In the genomic region with DNA sequence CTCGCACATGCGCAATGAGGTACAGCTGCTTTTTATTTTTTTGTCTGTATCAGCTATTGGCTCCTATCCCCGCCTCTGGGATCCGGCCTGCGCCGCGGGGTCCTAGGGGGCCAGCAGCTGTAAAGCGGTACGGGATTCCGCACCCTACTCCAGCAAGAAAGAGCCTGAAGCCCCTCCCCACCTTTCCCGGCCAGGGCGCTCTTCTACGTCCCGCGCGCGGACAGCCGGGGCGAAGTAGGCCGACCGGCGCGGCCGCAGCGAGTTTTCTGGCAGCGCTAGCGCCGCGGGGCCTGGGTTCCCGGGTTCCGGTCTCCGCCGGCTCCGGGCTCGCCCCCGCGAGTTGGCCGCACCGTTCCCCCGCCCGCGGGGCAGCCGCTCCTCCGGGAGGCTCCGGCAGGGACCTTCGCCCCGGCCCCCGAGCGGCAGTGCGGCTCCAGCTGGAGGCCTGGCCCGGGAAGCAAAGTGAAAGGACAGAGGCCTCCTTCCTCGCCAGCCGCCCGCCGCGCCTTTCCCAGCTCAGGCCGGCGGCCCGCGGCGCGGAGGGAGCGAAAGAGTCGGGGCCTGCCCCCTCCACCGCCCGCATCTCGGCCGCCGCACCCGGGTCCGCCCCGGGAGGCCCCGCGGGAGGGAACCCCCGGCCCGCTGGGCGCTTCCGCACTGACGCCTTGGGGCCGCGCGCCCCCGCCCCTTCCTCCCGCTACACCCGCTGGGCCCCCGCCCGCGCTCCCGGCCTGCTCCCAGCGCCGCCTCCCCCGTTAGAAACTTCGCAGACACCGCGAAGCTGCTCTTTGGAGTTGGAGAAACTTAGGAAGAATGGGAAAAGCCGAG, we compare ENCODE assay signal across 8 cellular contexts. TPM values are rescaled to one million over a fixed set of nuclear protein-coding genes. Genes with fewer than 3 reads are reported as not detected.
DNase-seq lines count a peak whose midpoint lies in the region; ATAC-seq and TF ChIP-seq lines count a peak whose summit lies in the region.

No MANE protein-coding gene starts in this region.

- intact Hi-C loops in Panc1 (cut with micrococcal nuclease; ENCODE audit: unreplicated experiment), result no loop called here

- H3K36me3 ChIP-seq in Panc1 (ENCODE audit: control insufficient read depth, insufficient read depth, low read length), result no peaks in the 10 kb centered on the region

- H3K27ac Mint-ChIP-seq in activated naive CD8-positive, alpha-beta T cell treated with anti-CD3 and anti-CD28 coated beads for 36 hours, result peak overlapping the region; percentile 80
- no peak overlapping the region for H3K27ac Mint-ChIP-seq in glutamatergic neuron (ENCODE audit: unreplicated experiment)

- H3K4me1 ChIP-seq in Panc1 (ENCODE audit: control insufficient read depth, insufficient read depth, low read length), result no peaks in the 10 kb centered on the region; the same call in 1 of the 2 replicates

- peaks cover 30% of the 10 kb centered on the region for H3K4me1 Mint-ChIP-seq in activated naive CD8-positive, alpha-beta T cell treated with anti-CD3 and anti-CD28 coated beads for 36 hours
- H3K4me1 Mint-ChIP-seq in glutamatergic neuron (ENCODE audit: low read depth, unreplicated experiment), result peaks cover 1% of the 10 kb centered on the region

- H3K27me3 ChIP-seq in Panc1 (ENCODE audit: control insufficient read depth, insufficient read depth, low read length), result peaks cover 38% of the 10 kb centered on the region

- no peaks in the 10 kb centered on the region for H3K9me3 ChIP-seq in Panc1 (ENCODE audit: control insufficient read depth, insufficient read depth, low read depth, low read length)

- DNase-seq in DMS53 (lab: John Stamatoyannopoulos, UW) (peak; percentile 93), Panc1 (ENCODE audit: low read depth, low spot score) (peak; percentile 73), glutamatergic neuron (peak; percentile 61), occipital lobe (lab: John Stamatoyannopoulos, UW) (peak; percentile 69), cerebellum (ENCODE audit: low spot score) (no peak)
- peak; percentile 66 for DNase-seq in activated naive CD8-positive, alpha-beta T cell treated with anti-CD3 and anti-CD28 coated beads for 36 hours

- peaks cover 88% of the 10 kb centered on the region for H3K27me3 Mint-ChIP-seq in activated naive CD8-positive, alpha-beta T cell treated with anti-CD3 and anti-CD28 coated beads for 36 hours
- H3K27me3 Mint-ChIP-seq in glutamatergic neuron (ENCODE audit: unreplicated experiment), result peaks cover 24% of the 10 kb centered on the region

- peaks cover 1% of the 10 kb centered on the region for H3K9me3 Mint-ChIP-seq in activated naive CD8-positive, alpha-beta T cell treated with anti-CD3 and anti-CD28 coated beads for 36 hours
- peaks cover 10% of the 10 kb centered on the region for H3K9me3 Mint-ChIP-seq in glutamatergic neuron (ENCODE audit: unreplicated experiment)

- peak overlapping the region; percentile 81 for H3K4me3 Mint-ChIP-seq in activated naive CD8-positive, alpha-beta T cell treated with anti-CD3 and anti-CD28 coated beads for 36 hours
- H3K4me3 Mint-ChIP-seq in glutamatergic neuron (ENCODE audit: unreplicated experiment), result peak overlapping the region; percentile 89

- peak overlapping the region; percentile 77 for H3K27ac ChIP-seq in Panc1 (ENCODE audit: low read length)

- in situ Hi-C loops in Panc1 (cut with HindIII; ENCODE audit: low pct_unique_long_range_greater_than_20kb, low sequenced_read_pairs), result no loop called here

- no TSS peak for BruUV-seq in Panc1 (replicated peaks; lab: Mats Ljungman, UMichigan)

- POLR2A ChIA-PET in Panc1 (lab: Charles Lee), result interaction anchor here (0.6 to 0.7 kb wide), 2 partner anchors 63 to 347 kb away, joined by 4 to 5 read pairs; no protein-coding TSS in a partner anchor

- H3K4me3 ChIP-seq in Panc1 (ENCODE audit: low read depth in 2 of 2, low read length in 2 of 2), result peak overlapping the region; percentile 67

- no peaks in the 10 kb centered on the region for H3K36me3 Mint-ChIP-seq in activated naive CD8-positive, alpha-beta T cell treated with anti-CD3 and anti-CD28 coated beads for 36 hours
- peaks cover 4% of the 10 kb centered on the region for H3K36me3 Mint-ChIP-seq in glutamatergic neuron (ENCODE audit: unreplicated experiment)

- CTCF ChIA-PET in Panc1 (lab: Charles Lee), result interaction anchor here (0.6 kb wide), 2 partner anchors 357 to 647 kb away, joined by 3 read pairs; no protein-coding TSS in a partner anchor

- TF ChIP-seq CTCF in Panc1 (IDR thresholded peaks at IDR 0.05) (no peak), glutamatergic neuron (IDR thresholded peaks at IDR 0.05; ENCODE audit: partially characterized antibody, unreplicated experiment) (no peak)

- ATAC-seq in GM19452 (IDR thresholded peaks at IDR 0.05; ENCODE audit: unreplicated experiment) (peak; percentile 42), HG03460 (IDR thresholded peaks at IDR 0.05; ENCODE audit: unreplicated experiment) (peak; percentile 43), Panc1 (peak; percentile 86)

RNA-seq across cellular contexts. Expression of gene SPAG6, which starts 4.7 kb away (rescaled TPM):
- total RNA-seq in Panc1 (2021; ENCODE audit: unreplicated experiment), result not detected
- not detected for polyA plus RNA-seq in Panc1 (2012; ENCODE audit: insufficient read length)
- total RNA-seq in activated naive CD8-positive, alpha-beta T cell treated with anti-CD3 and anti-CD28 coated beads for 36 hours, result not detected
- not detected for total RNA-seq in glutamatergic neuron (ENCODE audit: unreplicated experiment)
- 1.2 TPM for total RNA-seq in occipital lobe
- total RNA-seq in cerebellum, result 1.5 TPM

RNA-seq across cellular contexts. Expression of gene BMI1, which starts 19.7 kb away (rescaled TPM):
- total RNA-seq in Panc1 (2021; ENCODE audit: unreplicated experiment) (55.1 TPM), glutamatergic neuron (ENCODE audit: unreplicated experiment) (23.3 TPM), occipital lobe (138 TPM), cerebellum (88.3 TPM)
- polyA plus RNA-seq in Panc1 (2012; ENCODE audit: insufficient read length), result 27.4 TPM
- 10 to 100 TPM; 59.2 to 59.6 TPM for total RNA-seq in activated naive CD8-positive, alpha-beta T cell treated with anti-CD3 and anti-CD28 coated beads for 36 hours

RNA-seq across cellular contexts. Expression of gene COMMD3, which starts 24.4 kb away (rescaled TPM):
- total RNA-seq in Panc1 (2021; ENCODE audit: unreplicated experiment) (35.6 TPM), glutamatergic neuron (ENCODE audit: unreplicated experiment) (31.7 TPM), occipital lobe (58.6 TPM), cerebellum (35.8 TPM)
- polyA plus RNA-seq in Panc1 (2012; ENCODE audit: insufficient read length), result 28.6 TPM
- 10 to 100 TPM; 46.8 to 53.5 TPM for total RNA-seq in activated naive CD8-positive, alpha-beta T cell treated with anti-CD3 and anti-CD28 coated beads for 36 hours
